ENCODE assay signal across 14 cellular contexts in the genomic region with DNA sequence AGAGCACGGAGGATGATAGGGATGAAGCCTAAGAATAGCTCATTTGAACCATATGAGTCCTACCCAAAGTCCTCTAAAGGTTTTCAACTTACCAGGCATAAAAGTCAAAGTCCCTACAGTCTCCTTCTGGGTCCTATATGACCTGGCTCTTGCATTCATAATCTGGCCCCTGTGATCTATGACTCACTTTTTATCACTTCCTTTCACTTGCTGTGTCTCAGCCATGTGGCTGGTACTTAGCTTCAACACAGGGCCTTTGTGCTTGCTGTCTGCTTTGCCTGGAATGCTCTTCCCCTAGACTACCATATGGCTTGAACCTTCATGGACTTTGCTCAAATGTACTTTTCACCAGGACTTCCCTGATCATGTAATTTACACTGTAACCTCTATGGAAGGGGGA.
A peak's percentile ranks its signal among the peaks of the same experiment; 100 is the strongest.
DNase-seq lines count a peak whose midpoint lies in the region; ATAC-seq and TF ChIP-seq lines count a peak whose summit lies in the region.
"Had no signal": no experiment of that assay in that cellular context is flagged by ENCODE, and none has a peak within 500 bp of the region (broad histone marks: within the 10 kb centered on the region; RNA-seq: fewer than 3 reads in every experiment).

No MANE protein-coding gene starts in this region.

- no peak for ATAC-seq in HG03108 (IDR thresholded peaks at IDR 0.05; ENCODE audit: unreplicated experiment)
- ATAC-seq: mucosa of descending colon had no signal

- H3K4me3 ChIP-seq in HFF-Myc (replicated peaks; ENCODE audit: low read depth, low read length) (no peak overlapping the region), fibroblast of mammary gland (ENCODE audit: control insufficient read depth, low read depth, low read length) (no peak overlapping the region)
- H3K4me3 ChIP-seq: adrenal gland, mucosa of descending colon, vagina had no signal

- TF ChIP-seq CTCF in HFF-Myc (IDR thresholded peaks at IDR 0.05; ENCODE audit: low read depth, low read length, missing control alignments) (no peak), fibroblast of mammary gland (conservative IDR thresholded peaks at IDR 0.05; ENCODE audit: control insufficient read depth, insufficient read depth, low read depth, low read length) (no peak)

- DNase-seq in A172 (ENCODE audit: low spot score): peak; percentile 79
- peak; percentile 2 for DNase-seq in HFF-Myc (ENCODE audit: extremely low read depth, low read depth)
- DNase-seq in SK-MEL-5 (ENCODE audit: low read depth, low spot score): peak; percentile 92
- DNase-seq in fibroblast of mammary gland (ENCODE audit: low read depth): peak; percentile 57
- no peak for DNase-seq in SKM-1 (lab: John Stamatoyannopoulos, UW; ENCODE audit: unreplicated experiment)
- DNase-seq in NCI-H2029 (lab: John Stamatoyannopoulos, UW): no peak
- DNase-seq in NK-92 treated with Interleukin-12 subunit alpha and Interleukin-12 subunit beta, amount 100 ng/mL, for 24 hours (lab: John Stamatoyannopoulos, UW): no peak
- DNase-seq: adrenal gland, DMS79 treated with DMSO at 0.1 percent for 48 hours, mucosa of descending colon, posterior cingulate gyrus, RPMI8226 had no signal

- in situ Hi-C loops in SK-MEL-5 (cut with HindIII; ENCODE audit: low pct_unique_long_range_greater_than_20kb, low sequenced_read_pairs): no loop called here

Comparison
In these comparisons a context has a peak if more than half of its experiments do, and no peak if none do; other contexts are left out.
1. DNase-seq: peak in A172 (single experiment), HFF-Myc (single experiment), SK-MEL-5 (single experiment) and fibroblast of mammary gland (single experiment); none in SKM-1 (single experiment), NCI-H2029 (single experiment) and NK-92 treated with Interleukin-12 subunit alpha and Interleukin-12 subunit beta, amount 100 ng/mL, for 24 hours (single experiment).